10 cellular contexts compared by ENCODE assay signal in the genomic region with DNA sequence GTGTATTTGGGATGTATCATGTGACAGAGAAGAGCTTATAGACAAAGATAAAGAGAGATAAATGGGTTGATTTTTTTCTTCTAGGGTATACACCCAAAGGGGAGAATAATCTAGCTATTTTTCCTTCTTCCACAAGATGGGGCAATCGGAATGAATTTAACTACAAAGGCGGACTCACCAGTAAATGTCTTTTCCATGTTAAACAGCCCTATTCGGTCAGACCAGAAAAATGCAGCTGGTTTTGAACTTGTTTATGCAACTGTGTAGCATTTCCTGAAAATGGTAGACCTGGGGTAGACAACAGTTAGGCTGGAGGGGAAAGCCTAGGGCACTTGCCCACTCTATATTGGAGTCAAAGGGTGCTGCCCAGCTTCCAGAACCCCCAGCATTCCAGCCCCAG.
DNase-seq lines count a peak whose midpoint lies in the region; ATAC-seq and TF ChIP-seq lines count a peak whose summit lies in the region.
"Had no signal": no experiment of that assay in that cellular context is flagged by ENCODE, and none has a peak within 500 bp of the region (broad histone marks: within the 10 kb centered on the region; RNA-seq: fewer than 3 reads in every experiment).

No MANE protein-coding gene starts in this region.

- TF ChIP-seq CTCF in WERI-Rb-1 (IDR thresholded peaks at IDR 0.05; ENCODE audit: low read depth, low read length) (no peak), right lobe of liver (IDR thresholded peaks at IDR 0.05) (peak; percentile 14 to 28 (median 26))

- no peak overlapping the region for H3K4me3 ChIP-seq in WERI-Rb-1 (ENCODE audit: low read depth, low read length)
- no peak overlapping the region for H3K4me3 ChIP-seq in right lobe of liver

- in situ Hi-C loops in Caki2 (cut with HindIII; ENCODE audit: low pct_unique_long_range_greater_than_20kb, low sequenced_read_pairs) = no loop called here

- H3K36me3 ChIP-seq in WERI-Rb-1 (no peaks in the 10 kb centered on the region), right lobe of liver (no peaks in the 10 kb centered on the region)

- H3K27me3 ChIP-seq in WERI-Rb-1 (ENCODE audit: insufficient read depth, low read depth, severe bottlenecking) = no peaks in the 10 kb centered on the region
- H3K27me3 ChIP-seq in right lobe of liver = no peaks in the 10 kb centered on the region

- 30% methylated on average over 3 of the region's 3 CpGs for WGBS in right lobe of liver (ENCODE audit: insufficient coverage, low coverage, low lambda C conversion rate, missing lambda C conversion rate)

- H3K27ac Mint-ChIP-seq in activated CD8-positive, alpha-beta T cell treated with anti-CD3 and anti-CD28 coated beads, Interleukin-2, amount 10 ng/mL, durations not matched to agents 7 days and 5 days = no peak overlapping the region

- H3K9me3 Mint-ChIP-seq in activated CD8-positive, alpha-beta T cell treated with anti-CD3 and anti-CD28 coated beads, Interleukin-2, amount 10 ng/mL, durations not matched to agents 7 days and 5 days (ENCODE audit: insufficient read depth) = no peaks in the 10 kb centered on the region

- no peak for TF ChIP-seq POLR2A in right lobe of liver (IDR thresholded peaks at IDR 0.05)

- CTCF ChIA-PET in activated CD8-positive, alpha-beta T cell treated with anti-CD3 and anti-CD28 coated beads, Interleukin-2, amount 10 ng/mL, durations not matched to agents 7 days and 5 days (lab: Charles Lee) = no interaction called here

- H3K27ac ChIP-seq in WERI-Rb-1 (no peak overlapping the region), right lobe of liver (no peak overlapping the region)
- H3K27ac ChIP-seq: KMS-11 had no signal

- H3K27me3 Mint-ChIP-seq in activated CD8-positive, alpha-beta T cell treated with anti-CD3 and anti-CD28 coated beads, Interleukin-2, amount 10 ng/mL, durations not matched to agents 7 days and 5 days (ENCODE audit: low read depth) = no peaks in the 10 kb centered on the region
- H3K27me3 Mint-ChIP-seq: central memory CD8-positive, alpha-beta T cell had no signal

- no peaks in the 10 kb centered on the region for H3K4me1 Mint-ChIP-seq in activated CD8-positive, alpha-beta T cell treated with anti-CD3 and anti-CD28 coated beads, Interleukin-2, amount 10 ng/mL, durations not matched to agents 7 days and 5 days (ENCODE audit: low read depth)
- H3K4me1 Mint-ChIP-seq: central memory CD8-positive, alpha-beta T cell had no signal

- no peak overlapping the region for H3K4me3 Mint-ChIP-seq in activated CD8-positive, alpha-beta T cell treated with anti-CD3 and anti-CD28 coated beads, Interleukin-2, amount 10 ng/mL, durations not matched to agents 7 days and 5 days
- H3K4me3 Mint-ChIP-seq: central memory CD8-positive, alpha-beta T cell had no signal

- intact Hi-C loops in right lobe of liver (cut with DNase I) = no loop called here

- H3K36me3 Mint-ChIP-seq in activated CD8-positive, alpha-beta T cell treated with anti-CD3 and anti-CD28 coated beads, Interleukin-2, amount 10 ng/mL, durations not matched to agents 7 days and 5 days (ENCODE audit: low read depth) = no peaks in the 10 kb centered on the region

- ATAC-seq in right lobe of liver (peak in 2 of 4 donors; percentile 54 to 62), HG02678 (IDR thresholded peaks at IDR 0.05; ENCODE audit: unreplicated experiment) (no peak)
- no peak for ATAC-seq in activated CD8-positive, alpha-beta T cell treated with anti-CD3 and anti-CD28 coated beads, Interleukin-2, amount 10 ng/mL, durations not matched to agents 7 days and 5 days

- DNase-seq in Caki2 (ENCODE audit: low read depth) (peak; percentile 9), NCI-H128 (lab: John Stamatoyannopoulos, UW; ENCODE audit: unreplicated experiment) (peak; percentile 34), WERI-Rb-1 (peak; percentile 7), right lobe of liver (no peak)
- DNase-seq in activated CD8-positive, alpha-beta memory T cell treated with anti-CD3 and anti-CD28 coated beads, Interleukin-2, amount 50 U/mL, for 48 hours = no peak
- DNase-seq in activated CD8-positive, alpha-beta T cell treated with anti-CD3 and anti-CD28 coated beads, Interleukin-2, amount 10 ng/mL, durations not matched to agents 7 days and 5 days = no peak
- DNase-seq in activated effector memory CD4-positive, alpha-beta T cell treated with Interleukin-2 at 50 U/mL for 16 hours = no peak

- no peaks in the 10 kb centered on the region for H3K9me3 ChIP-seq in WERI-Rb-1 (ENCODE audit: severe bottlenecking)
- peaks cover 0 to 6% (median 0%) of the 10 kb centered on the region in 4 donors for H3K9me3 ChIP-seq in right lobe of liver

- POLR2A ChIA-PET in activated CD8-positive, alpha-beta T cell treated with anti-CD3 and anti-CD28 coated beads, Interleukin-2, amount 10 ng/mL, durations not matched to agents 7 days and 5 days (lab: Charles Lee) = no interaction called here

- H3K4me1 ChIP-seq in right lobe of liver = peaks cover 0 to 8% (median 3%) of the 10 kb centered on the region in 4 donors

Comparison
In these comparisons a context has a peak if more than half of its experiments do, and no peak if none do; other contexts are left out.
1. DNase-seq: peak in Caki2 (single experiment), NCI-H128 (single experiment) and WERI-Rb-1 (single experiment); none in right lobe of liver (0 of 3), activated CD8-positive, alpha-beta memory T cell treated with anti-CD3 and anti-CD28 coated beads, Interleukin-2, amount 50 U/mL, for 48 hours (single experiment), activated CD8-positive, alpha-beta T cell treated with anti-CD3 and anti-CD28 coated beads, Interleukin-2, amount 10 ng/mL, durations not matched to agents 7 days and 5 days (single experiment) and activated effector memory CD4-positive, alpha-beta T cell treated with Interleukin-2 at 50 U/mL for 16 hours (single experiment).